In genomic region chr15:39488498-39488897, GRCh38 we compare ENCODE assay signal across 20 cellular contexts.
DNase-seq lines count a peak whose midpoint lies in the region; ATAC-seq, FAIRE-seq and TF ChIP-seq lines count a peak whose summit lies in the region.
"Had no signal": no experiment of that assay in that cellular context is flagged by ENCODE, and none has a peak within 500 bp of the region (broad histone marks: within the 10 kb centered on the region; RNA-seq: fewer than 3 reads in every experiment).

No MANE protein-coding gene starts in this region.

- no peak for TF ChIP-seq EP300 in HepG2 (IDR thresholded peaks at IDR 0.05; ENCODE audit: low read depth in 2 of 2, low read length in 2 of 2)
- TF ChIP-seq EP300 in HepG2 (CRISPR knock-in tag; IDR thresholded peaks at IDR 0.05; ENCODE audit: borderline replicate concordance), result no peak

- CTCF ChIA-PET in HepG2 (lab: Yijun Ruan, JAX; ENCODE audit: low intra/inter-chr PET ratio, low total read pairs), result no interaction called here

- H3K9ac ChIP-seq in liver (ENCODE audit: low read depth in 1 of 2, low read length in 2 of 2) (no peak overlapping the region), HepG2 (ENCODE audit: insufficient read depth, low read depth, low read length) (no peak overlapping the region)

- H3K9me3 ChIP-seq in liver (ENCODE audit: control insufficient read depth in 4 of 4, low read length in 3 of 4) (no peaks in the 10 kb centered on the region), HepG2 (ENCODE audit: low read length) (no peaks in the 10 kb centered on the region), pancreas (no peaks in the 10 kb centered on the region), aorta (ENCODE audit: control insufficient read depth, low read length) (no peaks in the 10 kb centered on the region)
- H3K9me3 ChIP-seq: SJCRH30 had no signal

- POLR2A ChIA-PET in HepG2 (lab: Yijun Ruan, JAX), result no interaction called here

- no peak for TF ChIP-seq POLR2A in HepG2 (IDR thresholded peaks at IDR 0.05; ENCODE audit: insufficient read depth in 1 of 2, low read depth in 2 of 2, low read length in 2 of 2)

- no peaks in the 10 kb centered on the region for H4K20me1 ChIP-seq in HepG2 (ENCODE audit: insufficient read depth, low read length)

- H3K27ac ChIP-seq in liver (ENCODE audit: low read depth in 1 of 2, low read length in 2 of 2) (no peak overlapping the region), HepG2 (ENCODE audit: extremely low read length, insufficient read depth, low read length) (no peak overlapping the region), pancreas (no peak overlapping the region), aorta (ENCODE audit: low read depth in 1 of 2, low read length in 2 of 2) (no peak overlapping the region)
- H3K27ac ChIP-seq: brain microvascular endothelial cell, HL-60, SJCRH30 had no signal

- FAIRE-seq in HepG2 (lab: Jason Lieb, UNC), result no peak
- peak; percentile 77 for FAIRE-seq in pancreas (lab: Jason Lieb, UNC)
- FAIRE-seq: K562 had no signal

- DNase-seq in HepG2 (ENCODE audit: low spot score), result no peak
- no peak for DNase-seq in left lobe of liver (ENCODE audit: low spot score)
- DNase-seq in pancreas, result no peak
- DNase-seq in aorta, result no peak
- DNase-seq in effector CD4-positive, alpha-beta T cell, result no peak
- no peak for DNase-seq in NCI-H345 treated with DMSO at 0.1 percent for 48 hours (lab: John Stamatoyannopoulos, UW; ENCODE audit: unreplicated experiment)
- DNase-seq: activated CD4-positive, CD25-positive, alpha-beta regulatory T cell; activated CD8-positive, alpha-beta T cell treated with anti-CD3 and anti-CD28 coated beads, Interleukin-2, amount 10 ng/mL, durations not matched to agents 7 days and 5 days; activated T-cell treated with anti-CD3 and anti-CD28 coated beads, Interleukin-2, amount 50 U/mL, for 72 hours; brain microvascular endothelial cell; HCEC 1CT; kidney glomerular epithelial cell; NCI-H2029 treated with DMSO at 0.1 percent for 48 hours; NCI-H524 treated with DMSO at 0.1 percent for 48 hours; SJCRH30 had no signal

- H2AFZ ChIP-seq in HepG2 (ENCODE audit: low read length), result no peak overlapping the region

- H3K4me3 ChIP-seq in liver (ENCODE audit: low read depth in 1 of 3, low read length in 3 of 3) (no peak overlapping the region), HepG2 (replicated peaks in 1 of 3; ENCODE audit: insufficient read depth in 1 of 3, low read depth in 2 of 3, low read length in 3 of 3) (no peak overlapping the region), pancreas (no peak overlapping the region), aorta (ENCODE audit: low read length in 2 of 2) (no peak overlapping the region)
- H3K4me3 ChIP-seq: K562, SJCRH30 had no signal

- in situ Hi-C loops in HepG2 (cut with HindIII; ENCODE audit: extremely low pct_ligation_motif_present, low pct_unique_long_range_greater_than_20kb), result no loop called here

- BruUV-seq in HepG2 (replicated peaks; lab: Mats Ljungman, UMichigan), result no TSS peak

- H3K4me2 ChIP-seq in HepG2 (ENCODE audit: low read depth, low read length), result no peak overlapping the region

- H3K79me2 ChIP-seq in HepG2 (ENCODE audit: insufficient read depth, low read length), result no peaks in the 10 kb centered on the region

- TF ChIP-seq RAD21 in liver (IDR thresholded peaks at IDR 0.05), result peak in 1 of 2 donors; percentile 18
- no peak for TF ChIP-seq RAD21 in HepG2 (CRISPR knock-in tag; IDR thresholded peaks at IDR 0.05)

- H3K36me3 ChIP-seq in liver (ENCODE audit: control insufficient read depth in 4 of 4, insufficient read depth in 3 of 4, low read depth in 1 of 4, low read length in 3 of 4), result no peaks in the 10 kb centered on the region
- no peaks in the 10 kb centered on the region for H3K36me3 ChIP-seq in HepG2 (replicated peaks in 1 of 2; ENCODE audit: control insufficient read depth in 1 of 2, insufficient read depth in 2 of 2, low read length in 2 of 2)
- no peaks in the 10 kb centered on the region for H3K36me3 ChIP-seq in pancreas
- H3K36me3 ChIP-seq in aorta (ENCODE audit: control insufficient read depth in 1 of 2, insufficient read depth in 2 of 2, low read length in 1 of 2), result no peaks in the 10 kb centered on the region
- H3K36me3 ChIP-seq: brain microvascular endothelial cell, SJCRH30 had no signal

- WGBS in liver, result 42% methylated on average over 1 of the region's 1 CpG
- 3% methylated on average over 1 of the region's 1 CpG for WGBS in HepG2 (ENCODE audit: low lambda C conversion rate)
- 38 to 64% methylated on average over 1 of the region's 1 CpG for WGBS in pancreas, 2 donors
- WGBS in aorta, 2 donors, result 29 to 35% methylated on average over 1 of the region's 1 CpG

- ATAC-seq in HepG2, result no peak
- ATAC-seq in left lobe of liver, result peak; percentile 26
- peak in 1 of 4 donors; percentile 59 for ATAC-seq in pancreas
- peak; percentile 63 for ATAC-seq in aorta (ENCODE audit: low FRiP score)
- no peak for ATAC-seq in SK-N-SH treated with all-trans-retinoic acid at 6 μM for 48 hours
- ATAC-seq: activated CD8-positive, alpha-beta T cell treated with anti-CD3 and anti-CD28 coated beads, Interleukin-2, amount 10 ng/mL, durations not matched to agents 7 days and 5 days; activated naive CD4-positive, alpha-beta T cell treated with anti-CD3 and anti-CD28 coated beads, Interleukin-2, amount 50 U/mL, for 72 hours; activated T-cell treated with anti-CD3 and anti-CD28 coated beads, Interleukin-2, amount 50 U/mL, for 72 hours; K562 had no signal

- H3K4me1 ChIP-seq in liver (ENCODE audit: control insufficient read depth in 4 of 4, insufficient read depth in 4 of 4, low read length in 3 of 4) (no peaks in the 10 kb centered on the region), HepG2 (ENCODE audit: insufficient read depth, low read length) (no peaks in the 10 kb centered on the region), pancreas (peaks cover 0 to 2% (median 0%) of the 10 kb centered on the region in 3 donors), aorta (ENCODE audit: control insufficient read depth in 1 of 2, insufficient read depth in 2 of 2, low read length in 2 of 2) (peaks cover 0 to 3% of the 10 kb centered on the region in 2 donors)
- H3K4me1 ChIP-seq: SJCRH30 had no signal

- H3K27me3 ChIP-seq in liver (ENCODE audit: control insufficient read depth in 4 of 4, insufficient read depth in 4 of 4, low read length in 3 of 4), result no peaks in the 10 kb centered on the region
- H3K27me3 ChIP-seq in HepG2 (ENCODE audit: control insufficient read depth in 1 of 2, insufficient read depth in 2 of 2, low read length in 2 of 2), result no peaks in the 10 kb centered on the region
- H3K27me3 ChIP-seq in pancreas, result no peaks in the 10 kb centered on the region
- no peaks in the 10 kb centered on the region for H3K27me3 ChIP-seq in aorta (ENCODE audit: control insufficient read depth in 1 of 2, insufficient read depth in 2 of 2, low read length in 1 of 2)
- H3K27me3 ChIP-seq: brain microvascular endothelial cell, SJCRH30 had no signal

- TF ChIP-seq CTCF in liver (IDR thresholded peaks at IDR 0.05; ENCODE audit: low read depth, low read length, missing input control) (no peak), HepG2 (CRISPR knock-in tag; IDR thresholded peaks at IDR 0.05) (no peak), pancreas (IDR thresholded peaks at IDR 0.05) (no peak)

- intact Hi-C loops in HepG2 (cut with micrococcal nuclease; ENCODE audit: unreplicated experiment), result no loop called here
- intact Hi-C loops in pancreas (cut with DNase I), result no loop called here
- intact Hi-C loops in aorta (cut with DNase I), result no loop called here

TF ChIP-seq in liver, 16 proteins besides CTCF, POLR2A, EP300 and RAD21 (continues in another document):
- TF ChIP-seq RXRA (IDR thresholded peaks at IDR 0.05), result peak in 1 of 2 donors; percentile 24

TF ChIP-seq in HepG2, 621 proteins besides CTCF, POLR2A, EP300 and RAD21 (continues in another document):
- no peak for TF ChIP-seq ZNF333 (CRISPR knock-in tag; IDR thresholded peaks at IDR 0.05; ENCODE audit: borderline replicate concordance)
- no peak for TF ChIP-seq MAZ (IDR thresholded peaks at IDR 0.05; ENCODE audit: borderline replicate concordance, low read depth, low read length)
- TF ChIP-seq MAZ (CRISPR knock-in tag; IDR thresholded peaks at IDR 0.05; ENCODE audit: low read depth), result no peak
- no peak for TF ChIP-seq ATF7 (IDR thresholded peaks at IDR 0.05)
- no peak for TF ChIP-seq ATF7 (CRISPR knock-in tag; IDR thresholded peaks at IDR 0.05)
- no peak for TF ChIP-seq RCOR2 (CRISPR knock-in tag; IDR thresholded peaks at IDR 0.05)
- TF ChIP-seq MTA1 (CRISPR knock-in tag; IDR thresholded peaks at IDR 0.05; ENCODE audit: borderline replicate concordance), result no peak
- no peak for TF ChIP-seq AHR (CRISPR knock-in tag; IDR thresholded peaks at IDR 0.05)
- TF ChIP-seq, protein P1, sequence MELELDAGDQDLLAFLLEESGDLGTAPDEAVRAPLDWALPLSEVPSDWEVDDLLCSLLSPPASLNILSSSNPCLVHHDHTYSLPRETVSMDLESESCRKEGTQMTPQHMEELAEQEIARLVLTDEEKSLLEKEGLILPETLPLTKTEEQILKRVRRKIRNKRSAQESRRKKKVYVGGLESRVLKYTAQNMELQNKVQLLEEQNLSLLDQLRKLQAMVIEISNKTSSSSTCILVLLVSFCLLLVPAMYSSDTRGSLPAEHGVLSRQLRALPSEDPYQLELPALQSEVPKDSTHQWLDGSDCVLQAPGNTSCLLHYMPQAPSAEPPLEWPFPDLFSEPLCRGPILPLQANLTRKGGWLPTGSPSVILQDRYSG (CRISPR knock-in tag; IDR thresholded peaks at IDR 0.05), result no peak
- no peak for TF ChIP-seq ZNF777 (CRISPR knock-in tag; IDR thresholded peaks at IDR 0.05)

TF ChIP-seq in SK-N-SH treated with all-trans-retinoic acid at 6 μM for 48 hours, 23 proteins besides CTCF, POLR2A, EP300 and RAD21 (continues in another document):
- TF ChIP-seq ZFP30 (CRISPR knock-in tag; IDR thresholded peaks at IDR 0.05), result no peak
- TF ChIP-seq, protein P2, sequence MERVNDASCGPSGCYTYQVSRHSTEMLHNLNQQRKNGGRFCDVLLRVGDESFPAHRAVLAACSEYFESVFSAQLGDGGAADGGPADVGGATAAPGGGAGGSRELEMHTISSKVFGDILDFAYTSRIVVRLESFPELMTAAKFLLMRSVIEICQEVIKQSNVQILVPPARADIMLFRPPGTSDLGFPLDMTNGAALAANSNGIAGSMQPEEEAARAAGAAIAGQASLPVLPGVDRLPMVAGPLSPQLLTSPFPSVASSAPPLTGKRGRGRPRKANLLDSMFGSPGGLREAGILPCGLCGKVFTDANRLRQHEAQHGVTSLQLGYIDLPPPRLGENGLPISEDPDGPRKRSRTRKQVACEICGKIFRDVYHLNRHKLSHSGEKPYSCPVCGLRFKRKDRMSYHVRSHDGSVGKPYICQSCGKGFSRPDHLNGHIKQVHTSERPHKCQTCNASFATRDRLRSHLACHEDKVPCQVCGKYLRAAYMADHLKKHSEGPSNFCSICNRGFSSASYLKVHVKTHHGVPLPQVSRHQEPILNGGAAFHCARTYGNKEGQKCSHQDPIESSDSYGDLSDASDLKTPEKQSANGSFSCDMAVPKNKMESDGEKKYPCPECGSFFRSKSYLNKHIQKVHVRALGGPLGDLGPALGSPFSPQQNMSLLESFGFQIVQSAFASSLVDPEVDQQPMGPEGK (CRISPR knock-in tag; IDR thresholded peaks at IDR 0.05; ENCODE audit: borderline replicate concordance), result no peak
- no peak for TF ChIP-seq TOX (CRISPR knock-in tag; IDR thresholded peaks at IDR 0.05; ENCODE audit: borderline replicate concordance)

Comparison
In these comparisons a context has a peak if more than half of its experiments do, and no peak if none do; other contexts are left out.
1. ATAC-seq: peak in left lobe of liver (single experiment) and aorta (single experiment); none in HepG2 (single experiment) and SK-N-SH treated with all-trans-retinoic acid at 6 μM for 48 hours (single experiment).